ENCODE assay signal across 17 cellular contexts in the genomic region with DNA sequence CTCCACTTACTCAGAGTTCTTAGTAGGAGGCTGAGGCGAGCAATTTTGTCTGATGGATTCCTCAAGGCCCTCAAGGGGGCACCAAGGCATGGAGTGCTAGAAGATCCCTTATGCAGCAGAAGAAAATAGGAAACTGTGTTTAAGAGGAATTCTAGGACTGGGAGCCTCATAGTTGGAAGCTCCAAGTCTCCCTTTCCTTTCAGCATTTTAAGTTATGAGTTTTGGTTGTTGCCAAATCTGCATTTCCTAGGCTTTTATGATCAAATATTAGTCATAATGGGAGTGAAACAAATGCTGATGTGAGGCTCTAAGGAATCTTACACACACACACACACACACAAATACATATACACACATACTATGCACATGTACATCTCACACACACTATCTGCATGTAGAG.
DNase-seq lines count a peak whose midpoint lies in the region; ATAC-seq, FAIRE-seq and TF ChIP-seq lines count a peak whose summit lies in the region.
"Had no signal": no experiment of that assay in that cellular context is flagged by ENCODE, and none has a peak within 500 bp of the region (broad histone marks: within the 10 kb centered on the region; RNA-seq: fewer than 3 reads in every experiment).

No MANE protein-coding gene starts in this region.

- H3K9ac ChIP-seq in IMR-90 (ENCODE audit: low read depth, low read length) (no peak overlapping the region), H1 (replicated peaks in 1 of 4; ENCODE audit: extremely low read depth in 1 of 4, low read depth in 3 of 4, low read length in 3 of 4) (no peak overlapping the region), neural progenitor cell (no peak overlapping the region)
- H3K9ac ChIP-seq: KMS-11 had no signal

- H3K14ac ChIP-seq in IMR-90 (replicated peaks; ENCODE audit: low read depth, low read length) (no peak overlapping the region), H1 (ENCODE audit: insufficient read length) (no peak overlapping the region)

- H2BK15ac ChIP-seq in IMR-90 (ENCODE audit: low read depth, low read length): no peak overlapping the region
- no peak overlapping the region for H2BK15ac ChIP-seq in H1 (ENCODE audit: low read length)

- no peaks in the 10 kb centered on the region for H3K36me3 ChIP-seq in IMR-90 (ENCODE audit: control insufficient read depth, insufficient read depth, low read length)
- H3K36me3 ChIP-seq in H1 (ENCODE audit: control insufficient read depth in 2 of 4, insufficient read depth in 4 of 4, low read length in 3 of 4): no peaks in the 10 kb centered on the region
- H3K36me3 ChIP-seq in neural progenitor cell: no peaks in the 10 kb centered on the region
- H3K36me3 ChIP-seq in heart left ventricle: no peaks in the 10 kb centered on the region
- H3K36me3 ChIP-seq: SJSA1 had no signal

- H2AK5ac ChIP-seq in IMR-90 (ENCODE audit: low read depth, low read length): no peak overlapping the region
- no peak overlapping the region for H2AK5ac ChIP-seq in H1 (ENCODE audit: low read depth, low read length)

- TF ChIP-seq RAD21 in IMR-90 (IDR thresholded peaks at IDR 0.05; ENCODE audit: low read length): no peak; the same call in 1 of the 2 replicates
- peak; percentile 14 to 35; a peak in 2 of 4 replicates for TF ChIP-seq RAD21 in H1 (IDR thresholded peaks at IDR 0.05 in 1 of 2, conservative IDR thresholded peaks at IDR 0.05 in 1 of 2; ENCODE audit: low read depth in 2 of 2, low read length in 2 of 2)

- in situ Hi-C loops in IMR-90 (cut with MboI; ENCODE audit: low sequenced_read_pairs): no loop called here

- H4K91ac ChIP-seq in IMR-90 (ENCODE audit: insufficient read depth, low read depth, low read length): no peak overlapping the region
- H4K91ac ChIP-seq in H1 (replicated peaks; ENCODE audit: insufficient read length, low read length): no peak overlapping the region

- WGBS in IMR-90 (ENCODE audit: extremely low coverage in 2 of 2, insufficient read length in 1 of 2), 2 experiments: no CpG with 5 or more reads among the region's 1 CpG
- 87% methylated on average over 1 of the region's 1 CpG; no CpG with 5 or more reads in 1 of the 2 experiments for WGBS in H1 (ENCODE audit: extremely low coverage in 1 of 2, insufficient coverage in 1 of 2, insufficient read length in 1 of 2, insufficient replicate concordance in 2 of 2, low coverage in 1 of 2, low lambda C conversion rate in 2 of 2, missing lambda C conversion rate in 1 of 2), 2 experiments
- WGBS in heart left ventricle, 4 donors: 83 to 100% (median 97%) methylated on average over 1 of the region's 1 CpG

- FAIRE-seq in H1 (lab: Jason Lieb, UNC): no peak

- H2AFZ ChIP-seq in IMR-90 (replicated peaks; ENCODE audit: low read length, poor library complexity) (no peak overlapping the region), H1 (ENCODE audit: low read length) (no peak overlapping the region), neural progenitor cell (replicated peaks) (no peak overlapping the region)

- H3K79me2 ChIP-seq in H1 (ENCODE audit: control insufficient read depth in 1 of 2, insufficient read depth in 2 of 2, low read length in 2 of 2) (no peaks in the 10 kb centered on the region), neural progenitor cell (ENCODE audit: low read depth) (no peaks in the 10 kb centered on the region)

- H4K20me1 ChIP-seq in IMR-90 (ENCODE audit: insufficient read depth, low read length): no peaks in the 10 kb centered on the region
- H4K20me1 ChIP-seq in H1 (replicated peaks in 1 of 2; ENCODE audit: control insufficient read depth in 1 of 2, insufficient read depth in 2 of 2, low read length in 2 of 2): no peaks in the 10 kb centered on the region
- H4K20me1 ChIP-seq in neural progenitor cell (ENCODE audit: low read depth): no peaks in the 10 kb centered on the region

- no peak overlapping the region for H2BK120ac ChIP-seq in IMR-90 (ENCODE audit: low read depth, low read length)
- H2BK120ac ChIP-seq in H1 (replicated peaks; ENCODE audit: low read depth, low read length): no peak overlapping the region

- H3K27ac ChIP-seq in IMR-90 (ENCODE audit: insufficient read depth, low read length) (no peak overlapping the region), H1 (ENCODE audit: low read depth, low read length) (no peak overlapping the region), neural progenitor cell (no peak overlapping the region), heart left ventricle (no peak overlapping the region), coronary artery (no peak overlapping the region)
- H3K27ac ChIP-seq: KMS-11, SJSA1 had no signal

- H3K9me1 ChIP-seq in IMR-90 (ENCODE audit: insufficient read depth, low read length): no peaks in the 10 kb centered on the region

- no peak overlapping the region for H3K4me3 Mint-ChIP-seq in neural progenitor cell

- no peaks in the 10 kb centered on the region; the same call in 1 of the 2 replicates for H3K9me3 ChIP-seq in IMR-90 (ENCODE audit: control insufficient read depth, insufficient read depth, low read length)
- H3K9me3 ChIP-seq in H1 (ENCODE audit: insufficient read depth in 2 of 2, low read depth in 1 of 2, low read length in 1 of 2): no peaks in the 10 kb centered on the region
- no peaks in the 10 kb centered on the region for H3K9me3 ChIP-seq in neural progenitor cell (ENCODE audit: low read depth)
- no peaks in the 10 kb centered on the region for H3K9me3 ChIP-seq in heart left ventricle
- H3K9me3 ChIP-seq: SJSA1 had no signal

- dilution Hi-C loops in IMR-90 (cut with HindIII; ENCODE audit: low sequenced_read_pairs, unreplicated experiment): no loop called here

- DNase-seq in AG20443 (ENCODE audit: low spot score): peak; percentile 14
- peak; percentile 11 for DNase-seq in IMR-90
- no peak for DNase-seq in H1 (ENCODE audit: low read depth in 1 of 2, low spot score in 2 of 2)
- DNase-seq in neural progenitor cell (ENCODE audit: low spot score): no peak
- no peak for DNase-seq in heart left ventricle
- DNase-seq in coronary artery (ENCODE audit: low spot score): no peak
- DNase-seq: C1 segment of cervical spinal cord; COR-L47; NCI-H1092 treated with DMSO at 0.1 percent for 48 hours; NCI-H187; NCI-H69; NK-92 treated with Interleukin-12 subunit alpha and Interleukin-12 subunit beta, amount 100 ng/mL, for 24 hours; OCI-M1 had no signal

- no peak overlapping the region for H3K4ac ChIP-seq in IMR-90 (ENCODE audit: low read depth, low read length)
- no peak overlapping the region for H3K4ac ChIP-seq in H1 (replicated peaks; ENCODE audit: insufficient read length, low read depth, low read length)

- no peaks in the 10 kb centered on the region for H3K9me3 Mint-ChIP-seq in neural progenitor cell

- no peak overlapping the region for H2BK12ac ChIP-seq in H1 (ENCODE audit: low read depth, low read length)

- H3K4me3 ChIP-seq in IMR-90 (ENCODE audit: insufficient read depth, low read depth, low read length): no peak overlapping the region
- no peak overlapping the region for H3K4me3 ChIP-seq in H1 (ENCODE audit: extremely low read depth in 1 of 4, insufficient read depth in 2 of 4, low read depth in 3 of 4, low read length in 4 of 4)
- no peak overlapping the region for H3K4me3 ChIP-seq in neural progenitor cell
- no peak overlapping the region for H3K4me3 ChIP-seq in heart left ventricle
- no peak overlapping the region for H3K4me3 ChIP-seq in coronary artery
- H3K4me3 ChIP-seq: SJSA1 had no signal

- H3K79me1 ChIP-seq in IMR-90 (ENCODE audit: low read depth in 1 of 2, low read length in 2 of 2) (no peaks in the 10 kb centered on the region), H1 (ENCODE audit: low read depth, low read length) (no peaks in the 10 kb centered on the region)

- no peak for TF ChIP-seq POLR2A in IMR-90 (IDR thresholded peaks at IDR 0.05; ENCODE audit: low read depth, low read length)
- no peak for TF ChIP-seq POLR2A in H1 (IDR thresholded peaks at IDR 0.05; ENCODE audit: control extremely low read depth in 1 of 2, low read depth in 2 of 2, low read length in 2 of 2)
- no peak for TF ChIP-seq POLR2A in heart left ventricle (IDR thresholded peaks at IDR 0.05)

- H3K27me3 ChIP-seq in IMR-90 (ENCODE audit: control insufficient read depth, insufficient read depth, low read length) (no peaks in the 10 kb centered on the region), H1 (replicated peaks in 1 of 4; ENCODE audit: control insufficient read depth in 3 of 4, extremely low read depth in 1 of 4, insufficient read depth in 3 of 4, low read length in 3 of 4) (peaks cover 0 to 2% (median 0%) of the 10 kb centered on the region in 4 experiments; a peak in 1 of 7 replicates), neural progenitor cell (no peaks in the 10 kb centered on the region), heart left ventricle (peaks cover 0 to 2% (median 0%) of the 10 kb centered on the region in 9 donors)
- H3K27me3 ChIP-seq: SJSA1 had no signal

- H3K4me1 Mint-ChIP-seq in neural progenitor cell: no peaks in the 10 kb centered on the region

- intact Hi-C loops in IMR-90 (cut with micrococcal nuclease): no loop called here
- intact Hi-C loops in heart left ventricle (cut with DNase I): no loop called here

- no peak overlapping the region for H2AK9ac ChIP-seq in IMR-90 (replicated peaks; ENCODE audit: low read depth, low read length, poor library complexity)

- H3K18ac ChIP-seq in IMR-90 (ENCODE audit: low read depth, low read length): no peak overlapping the region
- no peak overlapping the region for H3K18ac ChIP-seq in H1 (ENCODE audit: extremely low read depth, low read length)

- H3K27ac Mint-ChIP-seq in neural progenitor cell: no peak overlapping the region

- H4K5ac ChIP-seq in IMR-90 (ENCODE audit: low read depth, low read length) (no peak overlapping the region), H1 (ENCODE audit: insufficient read length, low read depth, low read length) (no peak overlapping the region)

- no TSS peak for BruUV-seq in IMR-90 (replicated peaks; lab: Mats Ljungman, UMichigan)

- H3K23me2 ChIP-seq in H1 (ENCODE audit: low read depth, low read length): no peaks in the 10 kb centered on the region

- H4K8ac ChIP-seq in IMR-90 (ENCODE audit: low read depth in 2 of 2, low read length in 2 of 2) (no peak overlapping the region), H1 (ENCODE audit: extremely low read depth, insufficient read depth, low read length) (no peak overlapping the region)

- no peak for TF ChIP-seq EP300 in H1 (IDR thresholded peaks at IDR 0.05; ENCODE audit: borderline replicate concordance in 1 of 2, low read depth in 2 of 2, low read length in 2 of 2)

- TF ChIP-seq CTCF in IMR-90 (conservative IDR thresholded peaks at IDR 0.05; ENCODE audit: low read depth, low read length) (no peak), H1 (IDR thresholded peaks at IDR 0.05; ENCODE audit: control extremely low read depth in 1 of 3, insufficient read depth in 1 of 3, low read depth in 1 of 3, low read length in 3 of 3) (no peak), neural progenitor cell (IDR thresholded peaks at IDR 0.05) (peak; percentile 5), heart left ventricle (IDR thresholded peaks at IDR 0.05) (no peak), coronary artery (IDR thresholded peaks at IDR 0.05) (no peak)

- H3K36me3 Mint-ChIP-seq in neural progenitor cell: no peaks in the 10 kb centered on the region

- CTCF ChIA-PET in IMR-90 (lab: Yijun Ruan, JAX) (no interaction called here), H1 (lab: Charles Lee; ENCODE audit: partially characterized antibody) (interaction anchor here (0.6 to 1.9 kb wide), 5 partner anchors 10 to 272 kb away, joined by 3 to 8 read pairs (median 4); no protein-coding TSS in a partner anchor)

- H3K4me1 ChIP-seq in IMR-90 (ENCODE audit: control insufficient read depth, insufficient read depth, low read length): 0 out of 2 replicates have a peak, but pooled peaks cover 2% of the 10 kb centered on the region
- H3K4me1 ChIP-seq in H1 (replicated peaks in 1 of 4; ENCODE audit: control insufficient read depth in 3 of 4, insufficient read depth in 4 of 4, low read length in 3 of 4): no peaks in the 10 kb centered on the region
- no peaks in the 10 kb centered on the region for H3K4me1 ChIP-seq in neural progenitor cell
- no peaks in the 10 kb centered on the region for H3K4me1 ChIP-seq in heart left ventricle
- H3K4me1 ChIP-seq: SJSA1 had no signal

- no peak overlapping the region for H3K23ac ChIP-seq in IMR-90 (ENCODE audit: low read depth, low read length)
- H3K23ac ChIP-seq in H1 (ENCODE audit: insufficient read length): no peak overlapping the region

- H3K4me2 ChIP-seq in IMR-90 (ENCODE audit: low read depth, low read length) (no peak overlapping the region), H1 (ENCODE audit: insufficient read depth in 1 of 2, low read depth in 2 of 2, low read length in 2 of 2) (no peak overlapping the region), neural progenitor cell (no peak overlapping the region)
- H3K4me2 ChIP-seq: KMS-11 had no signal

- H3K27me3 Mint-ChIP-seq in neural progenitor cell (ENCODE audit: insufficient read depth, low read depth): peaks cover 2% of the 10 kb centered on the region

- H2BK20ac ChIP-seq in IMR-90 (ENCODE audit: low read depth, low read length) (no peak overlapping the region), H1 (ENCODE audit: low read length) (no peak overlapping the region)

- no peaks in the 10 kb centered on the region for H3F3A ChIP-seq in neural progenitor cell (ENCODE audit: low read depth)

- no peak overlapping the region for H3K56ac ChIP-seq in IMR-90 (ENCODE audit: extremely low read depth, insufficient read depth, low read length)
- no peak overlapping the region for H3K56ac ChIP-seq in H1 (replicated peaks; ENCODE audit: insufficient read length, low read depth, low read length)

- no peak overlapping the region for H2BK5ac ChIP-seq in IMR-90 (ENCODE audit: low read depth, low read length, poor library complexity, severe bottlenecking)
- no peak overlapping the region for H2BK5ac ChIP-seq in H1 (ENCODE audit: low read depth, low read length)

- POLR2A ChIA-PET in IMR-90 (lab: Charles Lee; ENCODE audit: unreplicated experiment) (no interaction called here), H1 (lab: Charles Lee; ENCODE audit: partially characterized antibody) (no interaction called here)

- ATAC-seq in IMR-90 (ENCODE audit: low read depth): no peak
- ATAC-seq in HG03439 (IDR thresholded peaks at IDR 0.05; ENCODE audit: unreplicated experiment): no peak
- no peak for ATAC-seq in heart left ventricle
- no peak for ATAC-seq in HG02973 (IDR thresholded peaks at IDR 0.05; ENCODE audit: unreplicated experiment)

Comparison
In these comparisons a context has a peak if more than half of its experiments do, and no peak if none do; other contexts are left out.
1. DNase-seq: peak in AG20443 (single experiment) and IMR-90 (single experiment); none in H1 (0 of 2), neural progenitor cell (single experiment), heart left ventricle (0 of 5) and coronary artery (single experiment).